ENCODE assay signal across 20 cellular contexts in the genomic region with DNA sequence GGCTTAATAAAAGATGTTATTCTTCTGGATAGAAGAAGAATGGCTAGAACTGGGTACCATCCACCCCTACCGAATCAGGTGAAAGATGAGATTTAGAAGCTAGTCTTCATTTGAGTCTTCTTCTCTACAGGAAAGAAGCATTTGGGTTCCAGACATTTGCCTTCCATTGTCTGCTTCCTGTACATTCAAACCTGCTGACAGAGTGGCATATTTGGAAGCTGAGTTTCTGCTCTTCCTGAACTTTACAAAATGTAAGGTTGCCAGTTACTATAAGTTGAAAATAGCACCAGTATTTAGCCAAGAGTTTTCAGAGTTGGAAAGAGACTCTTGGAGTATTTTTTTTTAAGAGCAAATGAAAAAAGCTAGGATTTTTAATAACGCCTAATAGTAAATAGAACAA.
DNase-seq lines count a peak whose midpoint lies in the region; ATAC-seq, FAIRE-seq and TF ChIP-seq lines count a peak whose summit lies in the region.
"Had no signal": no experiment of that assay in that cellular context is flagged by ENCODE, and none has a peak within 500 bp of the region (broad histone marks: within the 10 kb centered on the region; RNA-seq: fewer than 3 reads in every experiment).

No MANE protein-coding gene starts in this region.

- CTCF ChIA-PET in SK-N-SH (lab: Yijun Ruan, JAX), result interaction anchor here (1.0 to 2.0 kb wide), 3 partner anchors 15 to 83 kb away, joined by 3 to 6 read pairs (median 4); no protein-coding TSS in a partner anchor
- CTCF ChIA-PET in endothelial cell of umbilical vein (lab: Charles Lee), result interaction anchor here (1.1 to 1.3 kb wide), 2 partner anchors 62 to 83 kb away, joined by 3 to 4 read pairs; no protein-coding TSS in a partner anchor

- H3K27ac Mint-ChIP-seq in GM23338, result no peak overlapping the region
- H3K27ac Mint-ChIP-seq: CD4-positive, alpha-beta T cell had no signal

- H3F3A ChIP-seq in SK-N-SH (replicated peaks; ENCODE audit: insufficient read depth) (no peaks in the 10 kb centered on the region), GM23338 (replicated peaks; ENCODE audit: low read depth) (no peaks in the 10 kb centered on the region)

- H3K9me3 ChIP-seq in SK-N-SH (no peaks in the 10 kb centered on the region), endothelial cell of umbilical vein (replicated peaks; ENCODE audit: control insufficient read depth, insufficient read depth, low read length) (no peaks in the 10 kb centered on the region), osteoblast (ENCODE audit: low read depth, low read length) (no peaks in the 10 kb centered on the region)
- H3K9me3 ChIP-seq: A549, HAP-1 had no signal

- no peak for TF ChIP-seq RAD21 in SK-N-SH (IDR thresholded peaks at IDR 0.05; ENCODE audit: low read length)

- DNase-seq in SK-N-SH (no peak), bronchial epithelial cell (ENCODE audit: low read depth) (peak; percentile 20), endothelial cell of umbilical vein (ENCODE audit: low read depth, low spot score) (peak; percentile 24), osteoblast (ENCODE audit: insufficient read length, low spot score, missing footprints) (no peak), GM23338 (ENCODE audit: low spot score) (no peak)
- DNase-seq: AML-193; CD4-positive, alpha-beta T cell; DMS153; DMS79 had no signal

- H3K9me3 Mint-ChIP-seq in GM23338, result no peaks in the 10 kb centered on the region

- H2AFZ ChIP-seq in SK-N-SH (ENCODE audit: low read depth) (peak overlapping the region; percentile 7; the same call in 1 of the 2 replicates), endothelial cell of umbilical vein (ENCODE audit: low read depth, low read length) (peak overlapping the region; percentile 20), osteoblast (ENCODE audit: low read length) (peak overlapping the region; percentile 60), GM23338 (no peak overlapping the region)

- no peaks in the 10 kb centered on the region for H4K20me1 ChIP-seq in SK-N-SH (ENCODE audit: insufficient read depth)
- H4K20me1 ChIP-seq in endothelial cell of umbilical vein (replicated peaks; ENCODE audit: control insufficient read depth, extremely low read depth, insufficient read depth, low read length), result no peaks in the 10 kb centered on the region
- no peaks in the 10 kb centered on the region for H4K20me1 ChIP-seq in osteoblast (ENCODE audit: insufficient read depth, low read length)
- H4K20me1 ChIP-seq in GM23338 (replicated peaks; ENCODE audit: insufficient read depth), result no peaks in the 10 kb centered on the region

- intact Hi-C loops in endothelial cell of umbilical vein (cut with micrococcal nuclease), result no loop called here

- H3K9me1 ChIP-seq in endothelial cell of umbilical vein (replicated peaks; ENCODE audit: control insufficient read depth, extremely low read depth, insufficient read depth, low read length), result no peaks in the 10 kb centered on the region

- 96% methylated on average over 2 of the region's 2 CpGs for WGBS in SK-N-SH (ENCODE audit: low lambda C conversion rate)

- H3K9ac ChIP-seq in SK-N-SH (no peak overlapping the region), endothelial cell of umbilical vein (replicated peaks; ENCODE audit: extremely low read depth, insufficient read depth, low read length) (no peak overlapping the region)

- no peak for TF ChIP-seq EP300 in SK-N-SH (IDR thresholded peaks at IDR 0.05; ENCODE audit: borderline replicate concordance in 1 of 2, low read depth in 1 of 2, low read length in 1 of 2)

- FAIRE-seq in bronchial epithelial cell (lab: Jason Lieb, UNC) (no peak), endothelial cell of umbilical vein (lab: Jason Lieb, UNC) (no peak)
- FAIRE-seq: GM12878, H1, K562 had no signal

- H3K9me2 ChIP-seq in SK-N-SH, result no peaks in the 10 kb centered on the region
- 0 out of 2 replicates have a peak, but pooled peaks cover 6% of the 10 kb centered on the region for H3K9me2 ChIP-seq in GM23338 (ENCODE audit: insufficient read depth)

- no TSS peak for BruUV-seq in endothelial cell of umbilical vein (replicated peaks; lab: Mats Ljungman, UMichigan)

- H3K27me3 ChIP-seq in SK-N-SH (ENCODE audit: insufficient read depth), result no peaks in the 10 kb centered on the region
- H3K27me3 ChIP-seq in bronchial epithelial cell (ENCODE audit: control insufficient read depth, insufficient read depth, low read length), result no peaks in the 10 kb centered on the region
- H3K27me3 ChIP-seq in endothelial cell of umbilical vein (ENCODE audit: control insufficient read depth in 2 of 2, insufficient read depth in 2 of 2, low read length in 2 of 2), result no peaks in the 10 kb centered on the region
- H3K27me3 ChIP-seq in osteoblast (ENCODE audit: insufficient read depth, low read length), result no peaks in the 10 kb centered on the region
- no peaks in the 10 kb centered on the region for H3K27me3 ChIP-seq in GM23338 (ENCODE audit: insufficient read depth)

- H3K4me1 Mint-ChIP-seq in GM23338, result peaks cover 5% of the 10 kb centered on the region; the same call in 1 of the 3 replicates

- ATAC-seq in SK-N-SH treated with all-trans-retinoic acid at 6 μM for 48 hours (no peak), HG02870 (IDR thresholded peaks at IDR 0.05; ENCODE audit: unreplicated experiment) (no peak), HG03442 (IDR thresholded peaks at IDR 0.05; ENCODE audit: unreplicated experiment) (no peak), GM23338 (no peak)
- ATAC-seq: A549, GM12878, K562 had no signal

- H3K4me2 ChIP-seq in SK-N-SH (no peak overlapping the region), endothelial cell of umbilical vein (ENCODE audit: insufficient read depth, low read length) (no peak overlapping the region), osteoblast (ENCODE audit: insufficient read depth, low read length) (no peak overlapping the region), GM23338 (no peak overlapping the region)
- H3K4me2 ChIP-seq: A549 had no signal

- H3K36me3 ChIP-seq in SK-N-SH (replicated peaks in 1 of 2; ENCODE audit: control insufficient read depth in 1 of 2, insufficient read depth in 2 of 2, low read length in 1 of 2), result no peaks in the 10 kb centered on the region
- H3K36me3 ChIP-seq in bronchial epithelial cell (ENCODE audit: control insufficient read depth, insufficient read depth, low read length), result no peaks in the 10 kb centered on the region
- no peaks in the 10 kb centered on the region for H3K36me3 ChIP-seq in endothelial cell of umbilical vein (ENCODE audit: control insufficient read depth in 2 of 2, extremely low read depth in 1 of 2, insufficient read depth in 2 of 2, low read length in 2 of 2)
- no peaks in the 10 kb centered on the region for H3K36me3 ChIP-seq in osteoblast (ENCODE audit: insufficient read depth, low read length)
- H3K36me3 ChIP-seq in GM23338 (ENCODE audit: insufficient read depth), result no peaks in the 10 kb centered on the region
- H3K36me3 ChIP-seq: HAP-1 had no signal

- no peak overlapping the region for H3K4me3 ChIP-seq in SK-N-SH (ENCODE audit: low read depth in 2 of 2, low read length in 1 of 2)
- H3K4me3 ChIP-seq in bronchial epithelial cell (ENCODE audit: low read depth, low read length), result no peak overlapping the region
- H3K4me3 ChIP-seq in endothelial cell of umbilical vein (replicated peaks in 1 of 3; ENCODE audit: insufficient read depth in 1 of 3, low read depth in 1 of 3, low read length in 3 of 3), result no peak overlapping the region
- no peak overlapping the region for H3K4me3 ChIP-seq in osteoblast (ENCODE audit: insufficient read depth, low read length)
- H3K4me3 ChIP-seq in GM23338, result no peak overlapping the region
- H3K4me3 ChIP-seq: A549, GM12878, HAP-1, K562 had no signal

- POLR2A ChIA-PET in SK-N-SH (lab: Yijun Ruan, JAX) (no interaction called here), endothelial cell of umbilical vein (lab: Charles Lee) (no interaction called here)

- TF ChIP-seq CTCF in SK-N-SH (IDR thresholded peaks at IDR 0.05), result no peak
- TF ChIP-seq CTCF in bronchial epithelial cell (IDR thresholded peaks at IDR 0.05; ENCODE audit: insufficient read depth, low read length, severe bottlenecking), result no peak
- no peak for TF ChIP-seq CTCF in endothelial cell of umbilical vein (IDR thresholded peaks at IDR 0.05; ENCODE audit: extremely low read depth in 1 of 2, insufficient read depth in 1 of 2, low read depth in 1 of 2, low read length in 2 of 2)
- TF ChIP-seq CTCF in osteoblast (IDR thresholded peaks at IDR 0.05; ENCODE audit: extremely low read depth, low read depth, low read length), result no peak
- no peak for TF ChIP-seq CTCF in GM23338 (conservative IDR thresholded peaks at IDR 0.05; ENCODE audit: low read depth in 2 of 2)

- no peak overlapping the region for H3K27ac ChIP-seq in SK-N-SH (ENCODE audit: low read depth in 2 of 2, low read length in 1 of 2)
- no peak overlapping the region for H3K27ac ChIP-seq in endothelial cell of umbilical vein (ENCODE audit: insufficient read depth, low read depth, low read length)
- no peak overlapping the region for H3K27ac ChIP-seq in osteoblast (ENCODE audit: low read depth, low read length)
- no peak overlapping the region for H3K27ac ChIP-seq in GM23338 (ENCODE audit: low read depth)
- H3K27ac ChIP-seq: 22Rv1, A549, C4-2B, HL-60 had no signal

- no peaks in the 10 kb centered on the region for H3K79me2 ChIP-seq in SK-N-SH (ENCODE audit: insufficient read depth)
- no peaks in the 10 kb centered on the region for H3K79me2 ChIP-seq in endothelial cell of umbilical vein (ENCODE audit: control insufficient read depth, insufficient read depth, low read length)
- no peaks in the 10 kb centered on the region for H3K79me2 ChIP-seq in osteoblast (ENCODE audit: insufficient read depth, low read length)
- no peaks in the 10 kb centered on the region for H3K79me2 ChIP-seq in GM23338 (replicated peaks; ENCODE audit: insufficient read depth)

- H3K36me3 Mint-ChIP-seq in GM23338 (ENCODE audit: low read depth), result no peaks in the 10 kb centered on the region

- dilution Hi-C loops in endothelial cell of umbilical vein (cut with MboI; ENCODE audit: extremely low pct_ligation_motif_present, low sequenced_read_pairs), result no loop called here

- no peak overlapping the region for H3K4me3 Mint-ChIP-seq in GM23338
- H3K4me3 Mint-ChIP-seq: CD4-positive, alpha-beta T cell had no signal

- no peaks in the 10 kb centered on the region for H3K27me3 Mint-ChIP-seq in GM23338 (ENCODE audit: insufficient read depth, low read depth, poor library complexity)
- H3K27me3 Mint-ChIP-seq: CD4-positive, alpha-beta T cell had no signal

- H3K4me1 ChIP-seq in SK-N-SH (ENCODE audit: control insufficient read depth in 1 of 2, insufficient read depth in 2 of 2, low read depth in 1 of 2, low read length in 1 of 2) (no peaks in the 10 kb centered on the region; a peak in 1 of 4 replicates), endothelial cell of umbilical vein (ENCODE audit: control insufficient read depth, extremely low read depth, insufficient read depth, low read length) (peaks cover 4% of the 10 kb centered on the region), osteoblast (ENCODE audit: insufficient read depth, low read length) (no peaks in the 10 kb centered on the region), GM23338 (ENCODE audit: insufficient read depth) (0 out of 2 replicates have a peak, but pooled peaks cover 6% of the 10 kb centered on the region)
- H3K4me1 ChIP-seq: A549, HAP-1 had no signal

- no peak for TF ChIP-seq POLR2A in endothelial cell of umbilical vein (IDR thresholded peaks at IDR 0.05; ENCODE audit: low read depth, low read length)

TF ChIP-seq in endothelial cell of umbilical vein, 7 proteins besides CTCF, POLR2A, EP300 and RAD21 (continues in another document):
- no peak for TF ChIP-seq POLR2AphosphoS5 (IDR thresholded peaks at IDR 0.05; ENCODE audit: insufficient read depth, low read depth, low read length)

Comparison
In these comparisons a context has a peak if more than half of its experiments do, and no peak if none do; other contexts are left out.
1. DNase-seq: peak in bronchial epithelial cell (single experiment) and endothelial cell of umbilical vein (single experiment); none in SK-N-SH (single experiment), osteoblast (single experiment) and GM23338 (single experiment).